In genomic region chr2:174846218-174846617, GRCh38 we compare ENCODE assay signal across 10 cellular contexts.
DNase-seq lines count a peak whose midpoint lies in the region; ATAC-seq and TF ChIP-seq lines count a peak whose summit lies in the region.
"Had no signal": no experiment of that assay in that cellular context is flagged by ENCODE, and none has a peak within 500 bp of the region (broad histone marks: within the 10 kb centered on the region; RNA-seq: fewer than 3 reads in every experiment).

No MANE protein-coding gene starts in this region.

- DNase-seq in heart left ventricle (no peak), Right ventricle myocardium inferior (ENCODE audit: missing footprints) (no peak), WTC11 (ENCODE audit: low spot score) (no peak), foreskin fibroblast (peak in 1 of 2 donors; percentile 53), upper lobe of right lung (no peak), mucosa of descending colon (no peak), hepatic stellate cell (ENCODE audit: low spot score) (no peak), DMS114 treated with DMSO at 0.1 percent for 48 hours (lab: John Stamatoyannopoulos, UW; ENCODE audit: unreplicated experiment) (no peak)
- DNase-seq: SW 1271 had no signal

- POLR2A ChIA-PET in WTC11 (lab: Charles Lee): no interaction called here

- H3K4me3 Mint-ChIP-seq in WTC11: peak overlapping the region; percentile 53
- H3K4me3 Mint-ChIP-seq: memory B cell had no signal

- 81 to 90% (median 84%) methylated on average over 1 of the region's 1 CpG for WGBS in heart left ventricle, 4 donors

- peak overlapping the region in 7 of 12 donors; percentile 40 to 57 (median 47) for H3K4me3 ChIP-seq in heart left ventricle
- peak overlapping the region; percentile 67 to 88 for H3K4me3 ChIP-seq in foreskin fibroblast (ENCODE audit: low read depth in 1 of 2, low read length in 2 of 2)
- peak overlapping the region; percentile 19 for H3K4me3 ChIP-seq in upper lobe of right lung
- H3K4me3 ChIP-seq in mucosa of descending colon: no peak overlapping the region

- no peaks in the 10 kb centered on the region for H3K36me3 Mint-ChIP-seq in WTC11
- H3K36me3 Mint-ChIP-seq: memory B cell had no signal

- peaks cover 75% of the 10 kb centered on the region for H3K4me1 Mint-ChIP-seq in WTC11
- H3K4me1 Mint-ChIP-seq: memory B cell had no signal

- H3K27me3 ChIP-seq in heart left ventricle: no peaks in the 10 kb centered on the region
- H3K27me3 ChIP-seq in upper lobe of right lung: no peaks in the 10 kb centered on the region

- peaks cover 0 to 46% (median 23%) of the 10 kb centered on the region in 12 donors for H3K4me1 ChIP-seq in heart left ventricle
- H3K4me1 ChIP-seq in upper lobe of right lung: peaks cover 5% of the 10 kb centered on the region
- H3K4me1 ChIP-seq in mucosa of descending colon (ENCODE audit: low read depth): no peaks in the 10 kb centered on the region

- TF ChIP-seq CTCF in heart left ventricle (IDR thresholded peaks at IDR 0.05) (no peak), WTC11 (IDR thresholded peaks at IDR 0.05) (no peak), foreskin fibroblast (IDR thresholded peaks at IDR 0.05; ENCODE audit: low read depth, low read length) (no peak), upper lobe of right lung (IDR thresholded peaks at IDR 0.05) (no peak), mucosa of descending colon (IDR thresholded peaks at IDR 0.05) (no peak)

- H3K27ac ChIP-seq in heart left ventricle: peak overlapping the region in 5 of 12 donors; percentile 0 to 61 (median 15)
- H3K27ac ChIP-seq in upper lobe of right lung: peak overlapping the region; percentile 4

- intact Hi-C loops in heart left ventricle (cut with DNase I) (no loop called here), Right ventricle myocardium inferior (cut with DNase I) (no loop called here), upper lobe of right lung (cut with DNase I) (no loop called here), mucosa of descending colon (cut with DNase I, micrococcal nuclease) (no loop called here)

- H3K27me3 Mint-ChIP-seq in WTC11 (ENCODE audit: low read depth): no peaks in the 10 kb centered on the region

- peak overlapping the region; percentile 51 for H3K27ac Mint-ChIP-seq in WTC11
- H3K27ac Mint-ChIP-seq: memory B cell had no signal

- no peaks in the 10 kb centered on the region for H3K9me3 Mint-ChIP-seq in WTC11
- H3K9me3 Mint-ChIP-seq: memory B cell had no signal

- CTCF ChIA-PET in WTC11 (lab: Charles Lee): interaction anchor here (1.2 kb wide), 1 partner anchor 97 kb away, joined by 4 read pairs; no protein-coding TSS in a partner anchor

- H3K36me3 ChIP-seq in heart left ventricle (no peaks in the 10 kb centered on the region), upper lobe of right lung (no peaks in the 10 kb centered on the region), mucosa of descending colon (ENCODE audit: low read depth) (no peaks in the 10 kb centered on the region)

- H3K9me3 ChIP-seq in heart left ventricle (no peaks in the 10 kb centered on the region), upper lobe of right lung (no peaks in the 10 kb centered on the region), mucosa of descending colon (no peaks in the 10 kb centered on the region)

- no peak for ATAC-seq in heart left ventricle
- no peak for ATAC-seq in Right ventricle myocardium inferior
- ATAC-seq in WTC11: no peak
- ATAC-seq in upper lobe of right lung: no peak
- ATAC-seq in mucosa of descending colon: no peak

- TF ChIP-seq POLR2A in heart left ventricle (IDR thresholded peaks at IDR 0.05): no peak

TF ChIP-seq in WTC11, 78 proteins besides CTCF, POLR2A, EP300 and RAD21:
- TF ChIP-seq ATF2 (CRISPR knock-in tag; IDR thresholded peaks at IDR 0.05; ENCODE audit: borderline replicate concordance, low read depth) (no peak), PREB (CRISPR knock-in tag; IDR thresholded peaks at IDR 0.05; ENCODE audit: borderline replicate concordance) (no peak), FOXK1 (CRISPR knock-in tag; IDR thresholded peaks at IDR 0.05) (no peak), E2F5 (CRISPR knock-in tag; IDR thresholded peaks at IDR 0.05) (no peak)
